In genomic region chr10:52443419-52444388, GRCh38 we compare ENCODE assay signal across 13 cellular contexts.
DNase-seq lines count a peak whose midpoint lies in the region; ATAC-seq and TF ChIP-seq lines count a peak whose summit lies in the region.
"Had no signal": no experiment of that assay in that cellular context is flagged by ENCODE, and none has a peak within 500 bp of the region (broad histone marks: within the 10 kb centered on the region; RNA-seq: fewer than 3 reads in every experiment).

No MANE protein-coding gene starts in this region.

- no peak overlapping the region for H2AFZ ChIP-seq in fibroblast of lung (ENCODE audit: low read length)

- H3K79me2 ChIP-seq in fibroblast of lung (ENCODE audit: control insufficient read depth, insufficient read depth, low read length) = no peaks in the 10 kb centered on the region

- no peak for TF ChIP-seq CTCF in fibroblast of lung (conservative IDR thresholded peaks at IDR 0.05 in 1 of 2, IDR thresholded peaks at IDR 0.05 in 1 of 2; ENCODE audit: low read depth in 1 of 2, low read length in 2 of 2)
- no peak for TF ChIP-seq CTCF in GM10248 (IDR thresholded peaks at IDR 0.05; ENCODE audit: control extremely low read depth, extremely low read depth, low read depth, missing control alignments)

- no peaks in the 10 kb centered on the region for H3K9me3 ChIP-seq in fibroblast of lung (ENCODE audit: control insufficient read depth, insufficient read depth, low read depth, low read length)
- no peaks in the 10 kb centered on the region for H3K9me3 ChIP-seq in T-helper 17 cell (ENCODE audit: control insufficient read depth, low read length, poor library complexity, severe bottlenecking)
- H3K9me3 ChIP-seq: spleen had no signal

- no peak overlapping the region for H3K4me3 Mint-ChIP-seq in T-helper 17 cell
- H3K4me3 Mint-ChIP-seq: activated T-helper 17 cell treated with anti-CD3 and anti-CD28 coated beads, Interleukin-2, amount 50 U/mL, for 72 hours; stimulated activated memory B cell treated with anti-CD40 and anti-IgM and Interleukin-4, amounts not matched to agents 10 μg/mL and 1 μg/mL and 100 μg/mL, for 72 hours had no signal

- no peaks in the 10 kb centered on the region for H3K36me3 ChIP-seq in fibroblast of lung (ENCODE audit: control insufficient read depth, insufficient read depth, low read length)
- H3K36me3 ChIP-seq: spleen had no signal

- ATAC-seq in T-helper 17 cell = no peak
- no peak for ATAC-seq in GM21447 (IDR thresholded peaks at IDR 0.05; ENCODE audit: unreplicated experiment)
- no peak for ATAC-seq in GM19397 (IDR thresholded peaks at IDR 0.05; ENCODE audit: unreplicated experiment)
- ATAC-seq: activated T-helper 17 cell treated with anti-CD3 and anti-CD28 coated beads, Interleukin-2, amount 50 U/mL, for 72 hours; K562; stimulated activated memory B cell treated with anti-CD40 and anti-IgM and Interleukin-4, amounts not matched to agents 10 μg/mL and 1 μg/mL and 100 μg/mL, for 72 hours had no signal

- H3K4me1 ChIP-seq in fibroblast of lung (ENCODE audit: control insufficient read depth, extremely low read depth, insufficient read depth, low read length) = peaks cover 3% of the 10 kb centered on the region
- H3K4me1 ChIP-seq: spleen had no signal

- CTCF ChIA-PET in GM10248 (lab: Yijun Ruan, JAX) = no interaction called here

- H3K36me3 Mint-ChIP-seq in T-helper 17 cell (ENCODE audit: low read depth) = no peaks in the 10 kb centered on the region
- H3K36me3 Mint-ChIP-seq: stimulated activated memory B cell treated with anti-CD40 and anti-IgM and Interleukin-4, amounts not matched to agents 10 μg/mL and 1 μg/mL and 100 μg/mL, for 72 hours had no signal

- DNase-seq in EH (ENCODE audit: low read depth) = peak; percentile 91
- DNase-seq in RPMI7951 (ENCODE audit: low read depth) = peak; percentile 74
- peak; percentile 85 to 93 for DNase-seq in fibroblast of lung (ENCODE audit: low read depth in 2 of 2)
- DNase-seq in pulmonary artery endothelial cell (ENCODE audit: low read depth, low spot score) = peak; percentile 49
- no peak for DNase-seq in GM10248 (ENCODE audit: extremely low spot score)
- DNase-seq in T-helper 17 cell = no peak
- DNase-seq: NCI-H82, spleen had no signal

- H3K27ac ChIP-seq in fibroblast of lung (ENCODE audit: insufficient read depth, low read length) = peak overlapping the region; percentile 62
- H3K27ac ChIP-seq: spleen had no signal

- H3K4me3 ChIP-seq in fibroblast of lung (replicated peaks in 1 of 4; ENCODE audit: control extremely low read depth in 1 of 4, insufficient read depth in 1 of 4, low read depth in 3 of 4, low read length in 4 of 4) = no peak overlapping the region
- H3K4me3 ChIP-seq: K562, spleen had no signal

- H3K27ac Mint-ChIP-seq in T-helper 17 cell = no peak overlapping the region
- H3K27ac Mint-ChIP-seq: activated T-helper 17 cell treated with anti-CD3 and anti-CD28 coated beads, Interleukin-2, amount 50 U/mL, for 72 hours; stimulated activated memory B cell treated with anti-CD40 and anti-IgM and Interleukin-4, amounts not matched to agents 10 μg/mL and 1 μg/mL and 100 μg/mL, for 72 hours had no signal

- H3K9ac ChIP-seq in fibroblast of lung (ENCODE audit: insufficient read depth, low read length) = no peak overlapping the region

- no peaks in the 10 kb centered on the region for H3K4me1 Mint-ChIP-seq in T-helper 17 cell
- H3K4me1 Mint-ChIP-seq: activated T-helper 17 cell treated with anti-CD3 and anti-CD28 coated beads, Interleukin-2, amount 50 U/mL, for 72 hours; stimulated activated memory B cell treated with anti-CD40 and anti-IgM and Interleukin-4, amounts not matched to agents 10 μg/mL and 1 μg/mL and 100 μg/mL, for 72 hours had no signal

- no peak overlapping the region for H3K4me2 ChIP-seq in fibroblast of lung (ENCODE audit: extremely low read depth, insufficient read depth, low read length)

- no peaks in the 10 kb centered on the region for H4K20me1 ChIP-seq in fibroblast of lung (ENCODE audit: control insufficient read depth, extremely low read depth, insufficient read depth, low read length)

- no peaks in the 10 kb centered on the region for H3K27me3 Mint-ChIP-seq in T-helper 17 cell
- H3K27me3 Mint-ChIP-seq: activated T-helper 17 cell treated with anti-CD3 and anti-CD28 coated beads, Interleukin-2, amount 50 U/mL, for 72 hours; stimulated activated memory B cell treated with anti-CD40 and anti-IgM and Interleukin-4, amounts not matched to agents 10 μg/mL and 1 μg/mL and 100 μg/mL, for 72 hours had no signal

- POLR2A ChIA-PET in GM10248 (lab: Yijun Ruan, JAX) = no interaction called here

- H3K27me3 ChIP-seq in fibroblast of lung (ENCODE audit: control insufficient read depth, insufficient read depth, low read length) = no peaks in the 10 kb centered on the region
- H3K27me3 ChIP-seq: spleen had no signal

Comparison
In these comparisons a context has a peak if more than half of its experiments do, and no peak if none do; other contexts are left out.
1. DNase-seq: peak in EH (single experiment), RPMI7951 (single experiment), fibroblast of lung (2 of 2) and pulmonary artery endothelial cell (single experiment); none in GM10248 (single experiment) and T-helper 17 cell (0 of 3).